ENCODE assay signal across 8 cellular contexts in genomic region chr1:168225476-168226190, GRCh38. TPM values are rescaled to one million over a fixed set of nuclear protein-coding genes. Genes with fewer than 3 reads are reported as not detected.
DNase-seq lines count a peak whose midpoint lies in the region; TF ChIP-seq lines count a peak whose summit lies in the region.

SFT2D2 (plus strand) TSS chr1:168226004; CDS start chr1:168226080, 76 bp downstream.

- no peak within 1 kb of the TSS for H2BK15ac ChIP-seq in H9 (ENCODE audit: low read depth, low read length)

- peak within 1 kb of the TSS in 2 of 3 experiments; percentile 94 to 96; a peak in 3 of 7 replicates for H3K27ac Mint-ChIP-seq in H9
- H3K27ac Mint-ChIP-seq in activated naive CD4-positive, alpha-beta T cell treated with anti-CD3 and anti-CD28 coated beads for 36 hours, result peak within 1 kb of the TSS; percentile 80

- H3K4ac ChIP-seq in H9 (ENCODE audit: low read depth, low read length), result no peak within 1 kb of the TSS; the same call in 1 of the 2 replicates

- H3K79me1 ChIP-seq in H9 (ENCODE audit: insufficient read depth, low read depth, low read length, poor library complexity, severe bottlenecking), result no peaks in the 10 kb centered on the region

- no CpG with 5 or more reads among the region's 58 CpGs for WGBS in H9 (ENCODE audit: extremely low coverage, insufficient read length, low lambda C conversion rate)
- 2% methylated on average over 18 of the region's 58 CpGs for WGBS in suprapubic skin

- H2BK20ac ChIP-seq in H9 (ENCODE audit: low read depth, low read length, poor library complexity, severe bottlenecking), result no peak within 1 kb of the TSS

- no peak within 1 kb of the TSS for H3K23ac ChIP-seq in H9 (ENCODE audit: insufficient read length, low read depth, low read length)

- H4K5ac ChIP-seq in H9 (ENCODE audit: insufficient read length, low read depth, low read length), result peak within 1 kb of the TSS; percentile 81

- TF ChIP-seq CTCF in H9 (conservative IDR thresholded peaks at IDR 0.05) (no peak), MM.1S (IDR thresholded peaks at IDR 0.05; ENCODE audit: low read length) (no peak), suprapubic skin (IDR thresholded peaks at IDR 0.05) (no peak)

- H3K4me1 ChIP-seq in H9 (ENCODE audit: insufficient read depth, low read length), result no peaks in the 10 kb centered on the region
- H3K4me1 ChIP-seq in MM.1S (ENCODE audit: low read length), result peaks cover 30% of the 10 kb centered on the region
- peaks cover 47% of the 10 kb centered on the region for H3K4me1 ChIP-seq in suprapubic skin

- no peak within 1 kb of the TSS for H4K91ac ChIP-seq in H9 (ENCODE audit: insufficient read length, low read depth, low read length)

- peaks cover 9% of the 10 kb centered on the region; the same call in 1 of the 2 replicates for H3F3A ChIP-seq in MM.1S (ENCODE audit: insufficient read depth, low read length)

- peaks cover 2% of the 10 kb centered on the region; the same call in 1 of the 2 replicates for H3K79me2 ChIP-seq in H9 (ENCODE audit: insufficient read depth, low read length)
- H3K79me2 ChIP-seq in MM.1S (ENCODE audit: low read length), result peaks cover 47% of the 10 kb centered on the region

- H3K4me3 ChIP-seq in MM.1S (ENCODE audit: low read length) (peak within 1 kb of the TSS; percentile 88), suprapubic skin (peak within 1 kb of the TSS; percentile 90)

- H3T11ph ChIP-seq in H9 (ENCODE audit: low read length), result no peak within 1 kb of the TSS

- intact Hi-C loops in activated naive CD4-positive, alpha-beta T cell treated with anti-CD3 and anti-CD28 coated beads for 36 hours (cut with micrococcal nuclease), result loop anchor here (1.0 to 2.0 kb wide), 3 partner anchors 46 to 289 kb away; partner anchors contain the start of genes DCAF6 and MPC2

- no peak within 1 kb of the TSS for H3K27ac ChIP-seq in H9 (ENCODE audit: insufficient read length, low read depth, low read length)
- peak within 1 kb of the TSS; percentile 36; the same call in 1 of the 2 replicates for H3K27ac ChIP-seq in MM.1S (ENCODE audit: low read length)
- H3K27ac ChIP-seq in suprapubic skin, result peak within 1 kb of the TSS; percentile 88

- H3K9ac ChIP-seq in H9 (ENCODE audit: extremely low read depth, insufficient read length, low read length), result peak within 1 kb of the TSS; percentile 65
- peak within 1 kb of the TSS; percentile 83 for H3K9ac ChIP-seq in MM.1S (ENCODE audit: low read length)

- no peak within 1 kb of the TSS for H2AFZ ChIP-seq in H9 (ENCODE audit: low read length)
- H2AFZ ChIP-seq in MM.1S (ENCODE audit: low read length), result peak within 1 kb of the TSS; percentile 88

- H3K4me2 ChIP-seq in H9 (ENCODE audit: insufficient read depth, insufficient read length, low read length) (peak within 1 kb of the TSS; percentile 56), MM.1S (ENCODE audit: low read depth, low read length) (peak within 1 kb of the TSS; percentile 85)

- H4K20me1 ChIP-seq in H9 (ENCODE audit: control insufficient read depth, insufficient read depth, insufficient read length) (no peaks in the 10 kb centered on the region), MM.1S (ENCODE audit: insufficient read depth, low read length) (peaks cover 6% of the 10 kb centered on the region)

- H4K8ac ChIP-seq in H9 (replicated peaks; ENCODE audit: insufficient read length, low read depth, low read length), result no peak within 1 kb of the TSS

- H3K23me2 ChIP-seq in H9 (ENCODE audit: insufficient read length, low read depth, low read length, poor library complexity, severe bottlenecking), result peaks cover 8% of the 10 kb centered on the region

- peak within 1 kb of the TSS; percentile 90 for H3K18ac ChIP-seq in H9 (ENCODE audit: insufficient read length, low read depth, low read length)

- H3K4me3 Mint-ChIP-seq in H9, result peak within 1 kb of the TSS; percentile 84 to 92
- peak within 1 kb of the TSS; percentile 92 for H3K4me3 Mint-ChIP-seq in activated naive CD4-positive, alpha-beta T cell treated with anti-CD3 and anti-CD28 coated beads for 36 hours

- peak; percentile 18 for DNase-seq in G401 (ENCODE audit: low spot score)
- peak; percentile 75 for DNase-seq in H9
- peak; percentile 93 for DNase-seq in MM.1S
- peak; percentile 78 for DNase-seq in SK-N-DZ (ENCODE audit: low spot score)
- peak; percentile 77 for DNase-seq in activated naive CD4-positive, alpha-beta T cell treated with anti-CD3 and anti-CD28 coated beads for 36 hours
- peak; percentile 90 for DNase-seq in germinal center (ENCODE audit: low spot score)
- peak; percentile 56 for DNase-seq in occipital lobe (lab: John Stamatoyannopoulos, UW)
- DNase-seq in suprapubic skin (ENCODE audit: low spot score in 2 of 2), result peak; percentile 81 to 87

- CTCF ChIA-PET in activated naive CD4-positive, alpha-beta T cell treated with anti-CD3 and anti-CD28 coated beads for 36 hours (lab: Charles Lee), result interaction anchor here (0.5 to 3.1 kb wide), 8 partner anchors 10 to 143 kb away, joined by 3 to 20 read pairs (median 3); partner anchors contain the start of gene TIPRL

- H3K14ac ChIP-seq in H9 (ENCODE audit: insufficient read depth, low read length), result peak within 1 kb of the TSS; percentile 98

- no peak within 1 kb of the TSS for H2BK12ac ChIP-seq in H9 (ENCODE audit: insufficient read length, low read depth, low read length)

- no peak within 1 kb of the TSS for H2AK5ac ChIP-seq in H9 (ENCODE audit: insufficient read length, low read length)

- peaks cover 14% of the 10 kb centered on the region for H3K27me3 Mint-ChIP-seq in H9 (ENCODE audit: low read depth)
- H3K27me3 Mint-ChIP-seq in activated naive CD4-positive, alpha-beta T cell treated with anti-CD3 and anti-CD28 coated beads for 36 hours (ENCODE audit: low read depth), result peaks cover 2% of the 10 kb centered on the region

- in situ Hi-C loops in G401 (cut with HindIII; ENCODE audit: low sequenced_read_pairs), result no loop called here

- H3K4me1 Mint-ChIP-seq in H9, result peaks cover 13 to 22% of the 10 kb centered on the region in 2 experiments
- H3K4me1 Mint-ChIP-seq in activated naive CD4-positive, alpha-beta T cell treated with anti-CD3 and anti-CD28 coated beads for 36 hours (ENCODE audit: low read depth), result peaks cover 46% of the 10 kb centered on the region

- H3K56ac ChIP-seq in H9 (ENCODE audit: insufficient read length, low read depth, low read length), result no peak within 1 kb of the TSS

- H3K9me3 ChIP-seq in H9 (ENCODE audit: control insufficient read depth, low read depth, low read length), result no peaks in the 10 kb centered on the region
- H3K9me3 ChIP-seq in MM.1S (replicated peaks; ENCODE audit: insufficient read depth, low read length), result no peaks in the 10 kb centered on the region
- no peaks in the 10 kb centered on the region for H3K9me3 ChIP-seq in suprapubic skin

- no peak within 1 kb of the TSS for H2BK120ac ChIP-seq in H9 (ENCODE audit: low read depth, low read length, poor library complexity, severe bottlenecking)

- H3K9me2 ChIP-seq in MM.1S (replicated peaks; ENCODE audit: insufficient read depth, low read length), result no peaks in the 10 kb centered on the region

- peaks cover 4 to 7% (median 4%) of the 10 kb centered on the region in 3 experiments; a peak in 5 of 7 replicates for H3K36me3 Mint-ChIP-seq in H9 (ENCODE audit: insufficient read depth in 1 of 3, low read depth in 3 of 3)
- peaks cover 17% of the 10 kb centered on the region for H3K36me3 Mint-ChIP-seq in activated naive CD4-positive, alpha-beta T cell treated with anti-CD3 and anti-CD28 coated beads for 36 hours (ENCODE audit: low read depth)

- H3K27me3 ChIP-seq in H9 (ENCODE audit: insufficient read depth, low read length), result peaks cover 2% of the 10 kb centered on the region; the same call in 1 of the 2 replicates
- H3K27me3 ChIP-seq in MM.1S (replicated peaks; ENCODE audit: insufficient read depth, low read length), result no peaks in the 10 kb centered on the region
- H3K27me3 ChIP-seq in suprapubic skin, result no peaks in the 10 kb centered on the region

- H3K9me3 Mint-ChIP-seq in H9, result peaks cover 5 to 6% of the 10 kb centered on the region in 2 experiments
- no peaks in the 10 kb centered on the region for H3K9me3 Mint-ChIP-seq in activated naive CD4-positive, alpha-beta T cell treated with anti-CD3 and anti-CD28 coated beads for 36 hours

- no peak for TF ChIP-seq EP300 in suprapubic skin (IDR thresholded peaks at IDR 0.05)

- TF ChIP-seq POLR2A in suprapubic skin (IDR thresholded peaks at IDR 0.05), result peak in 1 of 2 donors; percentile 67

- no peaks in the 10 kb centered on the region for H3K36me3 ChIP-seq in MM.1S (replicated peaks; ENCODE audit: insufficient read depth, low read length)
- H3K36me3 ChIP-seq in suprapubic skin, result no peaks in the 10 kb centered on the region

- H2BK5ac ChIP-seq in H9 (ENCODE audit: insufficient read length, low read length), result peak within 1 kb of the TSS; percentile 18

RNA-seq across cellular contexts. Expression of gene SFT2D2, which starts in this region (rescaled TPM):
- total RNA-seq in G401 (2014; rRNA removed; shearing (Covaris generic)), result 9.2 and 18.4 TPM in 2 replicates
- total RNA-seq in H9 (2021) (28.4 and 32.1 TPM in 2 replicates), occipital lobe (34.2 TPM), suprapubic skin (10 to 100 TPM; 42.5 to 77.9 (median 58.4) TPM)
- polyA plus RNA-seq in SK-N-DZ (2014; cell fraction: cytosol; rRNA removed), result 10.6 and 12.1 TPM in 2 replicates
- polyA plus RNA-seq in SK-N-DZ (2014; cell fraction: nucleus; rRNA removed), result 6.9 and 8.5 TPM in 2 replicates
- total RNA-seq in activated naive CD4-positive, alpha-beta T cell treated with anti-CD3 and anti-CD28 coated beads for 36 hours, result 10 to 100 TPM; 33.1 to 35.3 TPM

Comparison
In these comparisons a context has a peak if more than half of its experiments do, and no peak if none do; other contexts are left out.
1. DNase-seq: peak in every context shown above with its lines; median percentile 93 in MM.1S; 90 in germinal center; 84 in suprapubic skin; 78 in SK-N-DZ; 77 in activated naive CD4-positive, alpha-beta T cell treated with anti-CD3 and anti-CD28 coated beads for 36 hours; 75 in H9; 56 in occipital lobe; 18 in G401.